Comparison of ENCODE assay signal across 9 cellular contexts in the genomic region with DNA sequence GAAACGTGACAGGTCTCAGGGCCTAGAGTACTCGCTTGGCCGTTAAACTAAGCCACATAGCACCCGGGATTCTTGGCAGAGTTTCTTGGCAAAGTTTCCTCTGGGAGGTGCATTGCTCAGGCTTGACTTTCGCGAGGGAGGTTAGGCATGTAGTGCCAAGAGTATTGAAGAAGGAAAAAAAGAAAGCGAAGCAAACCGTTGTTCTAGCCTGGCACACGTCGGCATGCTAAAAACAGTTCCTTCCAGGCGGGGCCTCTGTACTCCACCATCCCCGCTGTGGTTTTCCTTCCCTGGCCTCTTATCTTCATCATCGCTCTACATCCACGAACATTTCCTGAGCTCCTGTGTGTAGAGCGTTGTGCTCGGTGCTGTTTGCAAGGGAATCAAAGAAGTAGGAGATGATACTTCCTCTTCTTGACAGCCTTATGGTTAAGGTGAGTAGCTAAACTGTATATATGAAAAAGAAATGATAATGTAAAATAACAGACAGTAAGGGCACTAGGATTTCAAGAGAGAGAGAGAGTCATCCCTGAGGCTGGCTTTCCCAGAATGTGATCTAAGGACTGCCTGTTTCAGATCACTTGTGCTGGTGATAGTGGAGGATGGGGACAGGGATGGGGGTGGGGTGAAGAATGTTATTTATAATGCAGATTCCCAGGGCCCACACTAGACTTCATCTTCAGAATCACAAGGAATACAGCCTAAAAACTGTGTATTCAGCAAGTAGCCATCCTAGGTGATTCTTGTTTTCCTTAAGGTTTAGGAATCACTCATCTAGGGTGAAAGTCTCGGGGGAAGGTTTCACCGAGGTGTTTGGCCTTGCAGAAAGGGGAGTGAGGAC. TPM values are rescaled to one million over a fixed set of nuclear protein-coding genes. Genes with fewer than 3 reads are reported as not detected.
DNase-seq lines count a peak whose midpoint lies in the region; ATAC-seq, FAIRE-seq and TF ChIP-seq lines count a peak whose summit lies in the region.
"Had no signal": no experiment of that assay in that cellular context is flagged by ENCODE, and none has a peak within 500 bp of the region (broad histone marks: within the 10 kb centered on the region; RNA-seq: fewer than 3 reads in every experiment).

No MANE protein-coding gene starts in this region.

- H3K4me1 ChIP-seq in pancreas, result peaks cover 0 to 2% (median 0%) of the 10 kb centered on the region in 3 donors

- no peak overlapping the region for H3K27ac Mint-ChIP-seq in Calu3 (ENCODE audit: unreplicated experiment)

- H3K9me3 ChIP-seq in pancreas, result no peaks in the 10 kb centered on the region

- peak; percentile 5 for FAIRE-seq in pancreas (lab: Jason Lieb, UNC)
- FAIRE-seq: kidney had no signal

- 15 to 16% methylated on average over 18 of the region's 18 CpGs for WGBS in pancreas, 2 donors

- intact Hi-C loops in Calu3 (cut with micrococcal nuclease; ENCODE audit: unreplicated experiment) (no loop called here), pancreas (cut with DNase I) (no loop called here)

- H3K9me3 Mint-ChIP-seq in Calu3 (ENCODE audit: low read depth, unreplicated experiment), result no peaks in the 10 kb centered on the region

- DNase-seq in Calu3 (peak; percentile 28), NCI-H460 (ENCODE audit: extremely low read depth, low read depth) (peak; percentile 7), epithelial cell of esophagus (ENCODE audit: low read depth) (peak; percentile 77), pancreas (peak in 5 of 6 donors; percentile 44 to 81 (median 78)), RKO (ENCODE audit: low spot score) (no peak), cortex of kidney (lab: John Stamatoyannopoulos, UW) (no peak)
- DNase-seq: kidney had no signal

- no peak overlapping the region for H3K4me3 Mint-ChIP-seq in Calu3 (ENCODE audit: low read depth, unreplicated experiment)

- ATAC-seq in pancreas (peak; percentile 95 to 100 (median 97)), HG02973 (IDR thresholded peaks at IDR 0.05; ENCODE audit: unreplicated experiment) (no peak), GM21576 (IDR thresholded peaks at IDR 0.05; ENCODE audit: unreplicated experiment) (no peak)

- H3K27me3 ChIP-seq in pancreas, result peaks cover 13 to 34% (median 23%) of the 10 kb centered on the region in 4 donors

- H3K36me3 ChIP-seq in pancreas, result no peaks in the 10 kb centered on the region

- H3K4me3 ChIP-seq in epithelial cell of esophagus (ENCODE audit: low read length) (no peak overlapping the region), pancreas (no peak overlapping the region)

- peaks cover 83% of the 10 kb centered on the region for H3K27me3 Mint-ChIP-seq in Calu3 (ENCODE audit: unreplicated experiment)

- peaks cover 8% of the 10 kb centered on the region for H3K4me1 Mint-ChIP-seq in Calu3 (ENCODE audit: low read depth, unreplicated experiment)

- TF ChIP-seq CTCF in Calu3 (IDR thresholded peaks at IDR 0.05; ENCODE audit: unreplicated experiment), result no peak
- TF ChIP-seq CTCF in epithelial cell of esophagus (IDR thresholded peaks at IDR 0.05; ENCODE audit: insufficient read depth, low read depth, low read length, missing control alignments), result no peak
- no peak for TF ChIP-seq CTCF in pancreas (IDR thresholded peaks at IDR 0.05)

- no peak overlapping the region for H3K27ac ChIP-seq in pancreas

- CTCF ChIA-PET in Calu3 (lab: Charles Lee), result no interaction called here

- H3K36me3 Mint-ChIP-seq in Calu3 (ENCODE audit: insufficient read depth, unreplicated experiment), result no peaks in the 10 kb centered on the region

- no TSS peak for BruUV-seq in Calu3 (replicated peaks; lab: Mats Ljungman, UMichigan)

RNA-seq across cellular contexts. Expression of a gene that starts 18.9 kb away (rescaled TPM):
- 65.7 and 68.7 TPM in 2 replicates for total RNA-seq in Calu3 (2022)
- 60.9 and 65.9 TPM in 2 replicates for total RNA-seq in NCI-H460 (2014; rRNA removed; shearing (Covaris generic))
- polyA plus RNA-seq in NCI-H460 (2014; cell fraction: nucleus; rRNA removed), result 116 and 243 TPM in 2 replicates
- total RNA-seq in pancreas, result 10 to 100 TPM; 22.3 to 43.2 (median 29.2) TPM
- 10 to 100 TPM; 34.4 to 43.0 TPM for polyA plus RNA-seq in pancreas

Comparison
In these comparisons a context has a peak if more than half of its experiments do, and no peak if none do; other contexts are left out.
1. DNase-seq: peak in Calu3 (single experiment), NCI-H460 (single experiment), epithelial cell of esophagus (single experiment) and pancreas (5 of 6); none in RKO (single experiment) and cortex of kidney (single experiment).
2. ATAC-seq: peak in pancreas (4 of 4); none in HG02973 (single experiment) and GM21576 (single experiment).